Comparison of ENCODE assay signal across 1 cellular context in genomic region chr2:73842739-73843019, GRCh38.
TF ChIP-seq lines count a peak whose summit lies in the region.

No MANE protein-coding gene starts in this region.

TF ChIP-seq in SK-N-SH, 30 proteins besides CTCF, POLR2A, EP300 and RAD21 (continued from another document):
- TF ChIP-seq REST (IDR thresholded peaks at IDR 0.05; ENCODE audit: low read depth, low read length) (no peak), MAX (IDR thresholded peaks at IDR 0.05; ENCODE audit: low read depth) (no peak), CHD2 (IDR thresholded peaks at IDR 0.05; ENCODE audit: low read length, partially characterized antibody) (no peak), ELF1 (IDR thresholded peaks at IDR 0.05) (no peak), ZBTB33 (IDR thresholded peaks at IDR 0.05; ENCODE audit: borderline replicate concordance, low read depth) (no peak), NRF1 (IDR thresholded peaks at IDR 0.05; ENCODE audit: low read depth, low read length) (no peak)
